In genomic region chr2:208175069-208175842, GRCh38 we compare ENCODE assay signal across 8 cellular contexts. TPM values are rescaled to one million over a fixed set of nuclear protein-coding genes. Genes with fewer than 3 reads are reported as not detected.
DNase-seq lines count a peak whose midpoint lies in the region; ATAC-seq and TF ChIP-seq lines count a peak whose summit lies in the region.

No MANE protein-coding gene starts in this region.

- peaks cover 6% of the 10 kb centered on the region for H3F3A ChIP-seq in SK-N-SH (replicated peaks; ENCODE audit: insufficient read depth)

- H3K9me3 ChIP-seq in SK-N-SH (no peaks in the 10 kb centered on the region), uterus (no peaks in the 10 kb centered on the region)

- peak; percentile 98 for ATAC-seq in HG02571 (IDR thresholded peaks at IDR 0.05; ENCODE audit: unreplicated experiment)

- H4K20me1 ChIP-seq in SK-N-SH (ENCODE audit: insufficient read depth), result no peaks in the 10 kb centered on the region

- no peak overlapping the region for H3K27ac ChIP-seq in SK-N-SH (ENCODE audit: low read depth in 2 of 2, low read length in 1 of 2)
- H3K27ac ChIP-seq in uterus, result no peak overlapping the region

- no peaks in the 10 kb centered on the region for H3K36me3 ChIP-seq in SK-N-SH (replicated peaks in 1 of 2; ENCODE audit: control insufficient read depth in 1 of 2, insufficient read depth in 2 of 2, low read length in 1 of 2)
- no peaks in the 10 kb centered on the region for H3K36me3 ChIP-seq in uterus

- no peak overlapping the region for H3K27ac Mint-ChIP-seq in activated naive CD4-positive, alpha-beta T cell treated with anti-CD3 and anti-CD28 coated beads, Interleukin-2, amount 10 ng/mL, durations not matched to agents 7 days and 5 days
- H3K27ac Mint-ChIP-seq in glutamatergic neuron (ENCODE audit: unreplicated experiment), result no peak overlapping the region

- peak; percentile 85 for TF ChIP-seq CTCF in GM12874 (IDR thresholded peaks at IDR 0.05; ENCODE audit: insufficient read depth, low read depth, low read length)
- peak; percentile 89 for TF ChIP-seq CTCF in SK-N-SH (IDR thresholded peaks at IDR 0.05)
- peak; percentile 84 for TF ChIP-seq CTCF in glutamatergic neuron (IDR thresholded peaks at IDR 0.05; ENCODE audit: partially characterized antibody, unreplicated experiment)
- TF ChIP-seq CTCF in uterus (IDR thresholded peaks at IDR 0.05), result peak; percentile 62 to 79 (median 72)

- H3K4me3 ChIP-seq in SK-N-SH (ENCODE audit: low read depth in 2 of 2, low read length in 1 of 2) (peak overlapping the region in 1 of 2 experiments; percentile 20; a peak in 1 of 4 replicates), uterus (no peak overlapping the region)

- TF ChIP-seq EP300 in SK-N-SH (IDR thresholded peaks at IDR 0.05; ENCODE audit: borderline replicate concordance in 1 of 2, low read depth in 1 of 2, low read length in 1 of 2), result no peak

- no peak overlapping the region for H3K4me2 ChIP-seq in SK-N-SH

- no peaks in the 10 kb centered on the region for H3K9me2 ChIP-seq in SK-N-SH

- peaks cover 15% of the 10 kb centered on the region for H3K27me3 Mint-ChIP-seq in activated naive CD4-positive, alpha-beta T cell treated with anti-CD3 and anti-CD28 coated beads, Interleukin-2, amount 10 ng/mL, durations not matched to agents 7 days and 5 days
- H3K27me3 Mint-ChIP-seq in glutamatergic neuron (ENCODE audit: unreplicated experiment), result peaks cover 3% of the 10 kb centered on the region

- CTCF ChIA-PET in SK-N-SH (lab: Yijun Ruan, JAX), result interaction anchor here (0.6 to 4.2 kb wide), 47 partner anchors 9 to 1150 kb away, joined by 3 to 81 read pairs (median 5); partner anchors contain the start of genes C2orf80, CRYGA, IDH1 and PIKFYVE
- CTCF ChIA-PET in activated naive CD4-positive, alpha-beta T cell treated with anti-CD3 and anti-CD28 coated beads, Interleukin-2, amount 10 ng/mL, durations not matched to agents 7 days and 5 days (lab: Charles Lee), result interaction anchor here (0.6 to 3.7 kb wide), 30 partner anchors 9 to 797 kb away, joined by 3 to 26 read pairs (median 4); partner anchors contain the start of genes C2orf80, CRYGA and IDH1

- H3K9me3 Mint-ChIP-seq in activated naive CD4-positive, alpha-beta T cell treated with anti-CD3 and anti-CD28 coated beads, Interleukin-2, amount 10 ng/mL, durations not matched to agents 7 days and 5 days, result no peaks in the 10 kb centered on the region
- peaks cover 5% of the 10 kb centered on the region for H3K9me3 Mint-ChIP-seq in glutamatergic neuron (ENCODE audit: unreplicated experiment)

- TF ChIP-seq RAD21 in SK-N-SH (IDR thresholded peaks at IDR 0.05; ENCODE audit: low read length), result peak; percentile 84

- no peaks in the 10 kb centered on the region; a peak in 2 of 4 replicates for H3K4me1 ChIP-seq in SK-N-SH (ENCODE audit: control insufficient read depth in 1 of 2, insufficient read depth in 2 of 2, low read depth in 1 of 2, low read length in 1 of 2)
- H3K4me1 ChIP-seq in uterus, result no peaks in the 10 kb centered on the region

- intact Hi-C loops in posterior vena cava (cut with DNase I), result loop anchor here (10.0 kb wide), 1 partner anchor 80 kb away; the partner anchor contains the start of gene IDH1 (in 2 of the 2)
- intact Hi-C loops in uterus (cut with DNase I; ENCODE audit: low total_unique reads), result no loop called here

- DNase-seq in MV-4-11 (lab: John Stamatoyannopoulos, UW) (peak; percentile 79), SK-N-SH (peak; percentile 85), glutamatergic neuron (peak; percentile 75), posterior vena cava (ENCODE audit: low spot score) (peak; percentile 87), uterus (peak; percentile 65 to 72)
- peak; percentile 70 for DNase-seq in activated naive CD4-positive, alpha-beta T cell treated with anti-CD3 and anti-CD28 coated beads, Interleukin-2, amount 10 ng/mL, durations not matched to agents 7 days and 5 days

- 38% methylated on average over 20 of the region's 21 CpGs for WGBS in SK-N-SH (ENCODE audit: low lambda C conversion rate)

- H3K4me1 Mint-ChIP-seq in activated naive CD4-positive, alpha-beta T cell treated with anti-CD3 and anti-CD28 coated beads, Interleukin-2, amount 10 ng/mL, durations not matched to agents 7 days and 5 days, result no peaks in the 10 kb centered on the region
- H3K4me1 Mint-ChIP-seq in glutamatergic neuron (ENCODE audit: low read depth, unreplicated experiment), result peaks cover 1% of the 10 kb centered on the region

- H3K4me3 Mint-ChIP-seq in activated naive CD4-positive, alpha-beta T cell treated with anti-CD3 and anti-CD28 coated beads, Interleukin-2, amount 10 ng/mL, durations not matched to agents 7 days and 5 days, result no peak overlapping the region
- H3K4me3 Mint-ChIP-seq in glutamatergic neuron (ENCODE audit: unreplicated experiment), result no peak overlapping the region

- no peaks in the 10 kb centered on the region for H3K36me3 Mint-ChIP-seq in activated naive CD4-positive, alpha-beta T cell treated with anti-CD3 and anti-CD28 coated beads, Interleukin-2, amount 10 ng/mL, durations not matched to agents 7 days and 5 days
- no peaks in the 10 kb centered on the region for H3K36me3 Mint-ChIP-seq in glutamatergic neuron (ENCODE audit: unreplicated experiment)

- H2AFZ ChIP-seq in SK-N-SH (ENCODE audit: low read depth), result peak overlapping the region; percentile 87; the same call in 1 of the 2 replicates

- POLR2A ChIA-PET in SK-N-SH (lab: Yijun Ruan, JAX), result interaction anchor here (0.8 kb wide), 1 partner anchor 79 kb away, joined by 5 read pairs; no protein-coding TSS in a partner anchor

- H3K79me2 ChIP-seq in SK-N-SH (ENCODE audit: insufficient read depth), result no peaks in the 10 kb centered on the region

- TF ChIP-seq POLR2A in uterus (IDR thresholded peaks at IDR 0.05), result no peak

- no peak overlapping the region for H3K9ac ChIP-seq in SK-N-SH

- H3K27me3 ChIP-seq in SK-N-SH (ENCODE audit: insufficient read depth) (no peaks in the 10 kb centered on the region), uterus (no peaks in the 10 kb centered on the region)

TF ChIP-seq in SK-N-SH, 30 proteins besides CTCF, POLR2A, EP300 and RAD21 (continues in another document):
- TF ChIP-seq SMC3 (IDR thresholded peaks at IDR 0.05; ENCODE audit: low read depth, low read length) (peak; percentile 80), FOSL2 (IDR thresholded peaks at IDR 0.05; ENCODE audit: borderline replicate concordance, low read depth) (no peak), YY1 (IDR thresholded peaks at IDR 0.05; ENCODE audit: low read depth) (no peak), RFX5 (IDR thresholded peaks at IDR 0.05; ENCODE audit: low read length) (no peak), TAF1 (IDR thresholded peaks at IDR 0.05; ENCODE audit: borderline replicate concordance, low read depth, low read length) (no peak), MXI1 (IDR thresholded peaks at IDR 0.05; ENCODE audit: low read depth, low read length) (no peak; the same call in 1 of the 2 replicates), TCF12 (IDR thresholded peaks at IDR 0.05) (no peak)
- TF ChIP-seq, protein P1, sequence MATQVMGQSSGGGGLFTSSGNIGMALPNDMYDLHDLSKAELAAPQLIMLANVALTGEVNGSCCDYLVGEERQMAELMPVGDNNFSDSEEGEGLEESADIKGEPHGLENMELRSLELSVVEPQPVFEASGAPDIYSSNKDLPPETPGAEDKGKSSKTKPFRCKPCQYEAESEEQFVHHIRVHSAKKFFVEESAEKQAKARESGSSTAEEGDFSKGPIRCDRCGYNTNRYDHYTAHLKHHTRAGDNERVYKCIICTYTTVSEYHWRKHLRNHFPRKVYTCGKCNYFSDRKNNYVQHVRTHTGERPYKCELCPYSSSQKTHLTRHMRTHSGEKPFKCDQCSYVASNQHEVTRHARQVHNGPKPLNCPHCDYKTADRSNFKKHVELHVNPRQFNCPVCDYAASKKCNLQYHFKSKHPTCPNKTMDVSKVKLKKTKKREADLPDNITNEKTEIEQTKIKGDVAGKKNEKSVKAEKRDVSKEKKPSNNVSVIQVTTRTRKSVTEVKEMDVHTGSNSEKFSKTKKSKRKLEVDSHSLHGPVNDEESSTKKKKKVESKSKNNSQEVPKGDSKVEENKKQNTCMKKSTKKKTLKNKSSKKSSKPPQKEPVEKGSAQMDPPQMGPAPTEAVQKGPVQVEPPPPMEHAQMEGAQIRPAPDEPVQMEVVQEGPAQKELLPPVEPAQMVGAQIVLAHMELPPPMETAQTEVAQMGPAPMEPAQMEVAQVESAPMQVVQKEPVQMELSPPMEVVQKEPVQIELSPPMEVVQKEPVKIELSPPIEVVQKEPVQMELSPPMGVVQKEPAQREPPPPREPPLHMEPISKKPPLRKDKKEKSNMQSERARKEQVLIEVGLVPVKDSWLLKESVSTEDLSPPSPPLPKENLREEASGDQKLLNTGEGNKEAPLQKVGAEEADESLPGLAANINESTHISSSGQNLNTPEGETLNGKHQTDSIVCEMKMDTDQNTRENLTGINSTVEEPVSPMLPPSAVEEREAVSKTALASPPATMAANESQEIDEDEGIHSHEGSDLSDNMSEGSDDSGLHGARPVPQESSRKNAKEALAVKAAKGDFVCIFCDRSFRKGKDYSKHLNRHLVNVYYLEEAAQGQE (IDR thresholded peaks at IDR 0.05; ENCODE audit: low read depth, low read length), result no peak

RNA-seq across cellular contexts. Expression of gene CRYGA, which starts 11.9 kb away (rescaled TPM):
- polyA plus RNA-seq in SK-N-SH (2012; rRNA removed), result not detected in 2 replicates
- not detected in 2 replicates for polyA plus RNA-seq in SK-N-SH (2012; cell fraction: cytosol; rRNA removed)
- polyA plus RNA-seq in SK-N-SH (2012; cell fraction: nucleus; rRNA removed), result not detected in 2 replicates
- total RNA-seq in glutamatergic neuron (ENCODE audit: unreplicated experiment), result not detected
- not detected for total RNA-seq in posterior vena cava
- total RNA-seq in uterus, result not detected

RNA-seq across cellular contexts. Expression of gene C2orf80, which starts 14.6 kb away (rescaled TPM):
- polyA plus RNA-seq in SK-N-SH (2012; rRNA removed), result not detected in 2 replicates
- polyA plus RNA-seq in SK-N-SH (2012; cell fraction: cytosol; rRNA removed), result not detected in 2 replicates
- polyA plus RNA-seq in SK-N-SH (2012; cell fraction: nucleus; rRNA removed), result not detected in 2 replicates
- total RNA-seq in glutamatergic neuron (ENCODE audit: unreplicated experiment) (not detected), posterior vena cava (not detected), uterus (not detected)

RNA-seq across cellular contexts. Expression of gene CRYGB, which starts 29.3 kb away (rescaled TPM):
- not detected in 2 replicates for polyA plus RNA-seq in SK-N-SH (2012; rRNA removed)
- not detected in 2 replicates for polyA plus RNA-seq in SK-N-SH (2012; cell fraction: cytosol; rRNA removed)
- polyA plus RNA-seq in SK-N-SH (2012; cell fraction: nucleus; rRNA removed), result not detected in 2 replicates
- total RNA-seq in glutamatergic neuron (ENCODE audit: unreplicated experiment), result not detected
- total RNA-seq in posterior vena cava, result not detected
- total RNA-seq in uterus, result not detected

RNA-seq across cellular contexts. Expression of gene CRYGC, which starts 45.6 kb away (rescaled TPM):
- 0.21 and 0.31 TPM in 2 replicates for polyA plus RNA-seq in SK-N-SH (2012; rRNA removed)
- polyA plus RNA-seq in SK-N-SH (2012; cell fraction: cytosol; rRNA removed), result 0.13 and 0.16 TPM in 2 replicates
- polyA plus RNA-seq in SK-N-SH (2012; cell fraction: nucleus; rRNA removed), result 0.10 TPM in 1 of 2 replicates, not detected in the other
- total RNA-seq in glutamatergic neuron (ENCODE audit: unreplicated experiment) (not detected), posterior vena cava (not detected), uterus (not detected)

RNA-seq across cellular contexts. Expression of gene CRYGD, which starts 50.9 kb away (rescaled TPM):
- polyA plus RNA-seq in SK-N-SH (2012; rRNA removed), result not detected in 2 replicates
- polyA plus RNA-seq in SK-N-SH (2012; cell fraction: cytosol; rRNA removed), result not detected in 2 replicates
- polyA plus RNA-seq in SK-N-SH (2012; cell fraction: nucleus; rRNA removed), result not detected in 2 replicates
- total RNA-seq in glutamatergic neuron (ENCODE audit: unreplicated experiment) (0.76 TPM), posterior vena cava (not detected), uterus (not detected)
